8 cellular contexts compared by ENCODE assay signal in the genomic region with DNA sequence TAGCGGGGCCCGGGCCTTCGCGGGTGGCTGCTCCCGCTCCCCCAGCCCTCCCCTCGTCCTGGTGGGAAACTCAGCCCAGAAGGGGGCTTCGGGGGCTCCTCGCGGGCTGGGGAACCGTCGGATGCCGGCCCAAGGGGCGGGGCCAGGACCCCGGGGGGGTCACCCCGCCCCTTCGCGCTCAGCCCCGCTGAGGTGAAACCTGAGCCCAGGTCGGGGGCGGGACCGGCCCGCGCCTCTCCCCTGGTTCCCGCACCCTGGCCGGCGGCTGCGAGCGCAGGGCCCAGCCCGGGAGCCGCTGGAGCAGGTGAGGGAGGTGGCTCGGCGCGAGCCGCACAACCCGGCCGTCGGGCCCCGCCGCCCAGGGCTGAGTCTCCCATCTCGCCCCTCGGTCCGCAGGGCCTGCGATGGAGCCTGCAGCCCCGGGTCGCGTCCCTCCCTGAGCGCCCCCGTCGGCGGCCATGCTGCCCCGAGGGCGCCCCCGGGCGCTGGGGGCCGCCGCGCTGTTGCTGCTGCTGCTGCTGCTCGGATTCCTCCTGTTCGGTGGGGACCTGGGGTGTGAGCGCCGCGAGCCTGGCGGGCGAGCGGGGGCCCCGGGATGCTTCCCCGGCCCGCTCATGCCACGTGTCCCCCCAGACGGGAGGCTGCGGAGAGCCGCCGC. TPM values are rescaled to one million over a fixed set of nuclear protein-coding genes. Genes with fewer than 3 reads are reported as not detected.
DNase-seq lines count a peak whose midpoint lies in the region; ATAC-seq and TF ChIP-seq lines count a peak whose summit lies in the region.

Gene LARGE2, plus strand, starts transcription at position 232 of the 658 bp plus-strand sequence. Its CDS starts 227 bp downstream, at position 459.

- H3K27me3 Mint-ChIP-seq in chondrocyte (ENCODE audit: low read depth): peaks cover 28% of the 10 kb centered on the region
- no peaks in the 10 kb centered on the region for H3K27me3 Mint-ChIP-seq in naive B cell

- H3K27ac ChIP-seq in GM23248: no peak within 1 kb of the TSS

- peaks cover 12% of the 10 kb centered on the region for H3K27me3 ChIP-seq in GM23248 (replicated peaks; ENCODE audit: insufficient read depth)

- DNase-seq in GM23248: no peak
- DNase-seq in NCI-H526 (lab: John Stamatoyannopoulos, UW): peak; percentile 59 to 90
- DNase-seq in chondrocyte (ENCODE audit: low spot score): peak; percentile 57
- DNase-seq in naive B cell: peak; percentile 50
- no peak for DNase-seq in superior temporal gyrus (ENCODE audit: extremely low spot score)
- no peak for DNase-seq in HPDE6-E6E7 (ENCODE audit: extremely low spot score)

- 9 to 10% methylated on average over 29 to 35 of the region's 73 CpGs for WGBS in GM23248 (ENCODE audit: low coverage in 1 of 2, low lambda C conversion rate in 2 of 2, missing lambda C conversion rate in 2 of 2), 2 experiments

- peaks cover 3% of the 10 kb centered on the region for H3K36me3 Mint-ChIP-seq in chondrocyte (ENCODE audit: low read depth)
- no peaks in the 10 kb centered on the region for H3K36me3 Mint-ChIP-seq in naive B cell

- no peaks in the 10 kb centered on the region for H3F3A ChIP-seq in GM23248 (ENCODE audit: insufficient read depth)

- peaks cover 7% of the 10 kb centered on the region for H3K4me1 Mint-ChIP-seq in chondrocyte (ENCODE audit: low read depth)
- H3K4me1 Mint-ChIP-seq in naive B cell: peaks cover 47 to 82% (median 80%) of the 10 kb centered on the region in 3 donors

- H3K9me2 ChIP-seq in GM23248 (ENCODE audit: insufficient read depth): no peaks in the 10 kb centered on the region

- H3K9me3 ChIP-seq in GM23248 (ENCODE audit: low read depth): no peaks in the 10 kb centered on the region

- peaks cover 1% of the 10 kb centered on the region for H3K79me2 ChIP-seq in GM23248 (ENCODE audit: insufficient read depth)

- H3K4me1 ChIP-seq in GM23248 (ENCODE audit: insufficient read depth): no peaks in the 10 kb centered on the region

- no peak for TF ChIP-seq CTCF in chondrocyte (IDR thresholded peaks at IDR 0.05)

- H3K36me3 ChIP-seq in GM23248 (ENCODE audit: low read depth): no peaks in the 10 kb centered on the region

- H3K9ac ChIP-seq in GM23248: no peak within 1 kb of the TSS

- no peak within 1 kb of the TSS for H3K4me3 ChIP-seq in GM23248

- H2AFZ ChIP-seq in GM23248: 0 out of 2 replicates have a peak within 1 kb of the TSS, but pooled peaks have one; percentile 2

- H3K4me3 Mint-ChIP-seq in chondrocyte (ENCODE audit: unreplicated experiment) (peak within 1 kb of the TSS; percentile 47), naive B cell (peak within 1 kb of the TSS; percentile 93 to 99 (median 97))

- H3K9me3 Mint-ChIP-seq in chondrocyte (ENCODE audit: low read depth) (no peaks in the 10 kb centered on the region), naive B cell (no peaks in the 10 kb centered on the region)

- in situ Hi-C loops in GM23248 (cut with MboI): no loop called here

- H3K4me2 ChIP-seq in GM23248 (ENCODE audit: unreplicated experiment): no peak within 1 kb of the TSS

- ATAC-seq in naive B cell (ENCODE audit: low read depth in 2 of 2): peak; percentile 5 to 13
- ATAC-seq in HG03045 (IDR thresholded peaks at IDR 0.05; ENCODE audit: unreplicated experiment): no peak
- ATAC-seq in HG03108 (IDR thresholded peaks at IDR 0.05; ENCODE audit: unreplicated experiment): no peak

- no peak within 1 kb of the TSS for H3K27ac Mint-ChIP-seq in chondrocyte (ENCODE audit: unreplicated experiment)
- peak within 1 kb of the TSS; percentile 89 to 97 (median 94) for H3K27ac Mint-ChIP-seq in naive B cell

- H4K20me1 ChIP-seq in GM23248 (ENCODE audit: insufficient read depth): no peaks in the 10 kb centered on the region

RNA-seq across cellular contexts. Expression of gene LARGE2, which starts in this region (rescaled TPM):
- not detected in 2 replicates for total RNA-seq in GM23248 (2014; rRNA removed; shearing (Covaris generic))
- polyA plus RNA-seq in GM23248 (2016; fragmentation: Nextera tagmentation; extraction: Ambion mirVana) (not detected in 2 replicates), naive B cell (ENCODE audit: low read depth in 6 of 6) (10 to 100 TPM; 30.6 to 84.4 (median 37.4) TPM)
- total RNA-seq in chondrocyte: not detected in 3 replicates

Comparison
In these comparisons a context has a peak if more than half of its experiments do, and no peak if none do; other contexts are left out.
1. RNA of gene LARGE2 (polyA plus RNA-seq): 30.6 to 84.4 TPM in naive B cell; not detected in GM23248; every median in the first group is over 10 times any median in the second.
2. Peak in DNase-seq in chondrocyte; RNA of the gene not detected or under 1 TPM.
3. DNase-seq: peak in NCI-H526 (2 of 2) and naive B cell (single experiment); none in GM23248 (single experiment), superior temporal gyrus (single experiment) and HPDE6-E6E7 (single experiment).
4. ATAC-seq: peak in naive B cell (2 of 2); none in HG03045 (single experiment) and HG03108 (single experiment).